In the genomic region with DNA sequence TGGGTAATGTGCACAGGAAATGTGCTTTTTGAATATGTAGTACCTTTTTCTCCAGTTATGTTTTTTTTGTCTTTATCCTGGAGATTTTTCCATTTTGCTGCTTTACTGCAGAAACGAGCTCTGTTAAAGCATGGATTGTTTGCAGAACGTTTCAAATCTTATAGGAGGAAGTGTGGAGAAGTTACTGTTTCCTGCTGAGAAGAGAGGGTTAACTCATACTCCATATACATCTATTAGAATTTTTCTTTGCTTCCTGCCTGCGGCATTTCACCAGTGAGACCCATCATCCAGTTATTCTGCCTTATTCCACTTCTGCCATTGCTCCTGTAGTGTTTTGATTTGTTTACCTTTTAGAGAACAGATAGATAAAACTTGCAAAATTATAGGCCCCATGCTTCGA, we compare ENCODE assay signal across 8 cellular contexts. TPM values are rescaled to one million over a fixed set of nuclear protein-coding genes. Genes with fewer than 3 reads are reported as not detected.
DNase-seq lines count a peak whose midpoint lies in the region; ATAC-seq, FAIRE-seq and TF ChIP-seq lines count a peak whose summit lies in the region.

No MANE protein-coding gene starts in this region.

- H3K27ac Mint-ChIP-seq in neural progenitor cell = peak overlapping the region; percentile 39

- H2AFZ ChIP-seq in PC-3 (ENCODE audit: low read length) = peak overlapping the region; percentile 72; the same call in 1 of the 2 replicates
- H2AFZ ChIP-seq in H1 (ENCODE audit: low read length) = no peak overlapping the region
- H2AFZ ChIP-seq in neural progenitor cell (replicated peaks) = no peak overlapping the region

- H3K27me3 ChIP-seq in PC-3 (ENCODE audit: low read length) = no peaks in the 10 kb centered on the region
- H3K27me3 ChIP-seq in H1 (replicated peaks in 1 of 4; ENCODE audit: control insufficient read depth in 3 of 4, extremely low read depth in 1 of 4, insufficient read depth in 3 of 4, low read length in 3 of 4) = no peaks in the 10 kb centered on the region
- H3K27me3 ChIP-seq in neural progenitor cell = no peaks in the 10 kb centered on the region

- no peak overlapping the region for H4K8ac ChIP-seq in H1 (ENCODE audit: extremely low read depth, insufficient read depth, low read length)

- H4K91ac ChIP-seq in H1 (replicated peaks; ENCODE audit: insufficient read length, low read length) = no peak overlapping the region

- no peaks in the 10 kb centered on the region for H3K9me3 Mint-ChIP-seq in neural progenitor cell

- H3K9ac ChIP-seq in PC-3 (ENCODE audit: low read length) (peak overlapping the region; percentile 90), H1 (replicated peaks in 1 of 4; ENCODE audit: extremely low read depth in 1 of 4, low read depth in 3 of 4, low read length in 3 of 4) (peak overlapping the region; percentile 64 to 97 (median 76); a peak in 4 of 7 replicates), neural progenitor cell (peak overlapping the region; percentile 65)

- H3F3A ChIP-seq in PC-3 (ENCODE audit: low read length, unreplicated experiment) (no peaks in the 10 kb centered on the region), neural progenitor cell (ENCODE audit: low read depth) (peaks cover 30% of the 10 kb centered on the region)

- H3K18ac ChIP-seq in H1 (ENCODE audit: extremely low read depth, low read length) = no peak overlapping the region

- peak overlapping the region; percentile 100 for H3K4me3 Mint-ChIP-seq in neural progenitor cell

- TF ChIP-seq EP300 in H1 (IDR thresholded peaks at IDR 0.05; ENCODE audit: borderline replicate concordance in 1 of 2, low read depth in 2 of 2, low read length in 2 of 2) = no peak

- no peak for ATAC-seq in PC-3

- H3K14ac ChIP-seq in H1 (ENCODE audit: insufficient read length) = no peak overlapping the region

- no peak overlapping the region for H2BK20ac ChIP-seq in H1 (ENCODE audit: low read length)

- peak overlapping the region; percentile 9 for H4K5ac ChIP-seq in H1 (ENCODE audit: insufficient read length, low read depth, low read length)

- intact Hi-C loops in PC-3 (cut with micrococcal nuclease) = loop anchor here (5.0 to 10.0 kb wide), 2 partner anchors 61 to 169 kb away; no protein-coding TSS in a partner anchor

- peaks cover 28% of the 10 kb centered on the region for H3K4me1 Mint-ChIP-seq in neural progenitor cell

- POLR2A ChIA-PET in PC-3 (lab: Charles Lee; ENCODE audit: unreplicated experiment) (no interaction called here), H1 (lab: Charles Lee; ENCODE audit: partially characterized antibody) (interaction anchor here (0.6 to 2.8 kb wide), 3 partner anchors 7 to 214 kb away, joined by 3 to 22 read pairs (median 4); a partner anchor contains a TSS)

- FAIRE-seq in H1 (lab: Jason Lieb, UNC) (no peak), frontal cortex (lab: Jason Lieb, UNC) (no peak)

- H3K36me3 ChIP-seq in PC-3 (ENCODE audit: low read depth, low read length) = no peaks in the 10 kb centered on the region; the same call in 1 of the 2 replicates
- no peaks in the 10 kb centered on the region for H3K36me3 ChIP-seq in H1 (ENCODE audit: control insufficient read depth in 2 of 4, insufficient read depth in 4 of 4, low read length in 3 of 4)
- H3K36me3 ChIP-seq in neural progenitor cell = no peaks in the 10 kb centered on the region

- peak overlapping the region; percentile 97 for H3K4me3 ChIP-seq in PC-3 (ENCODE audit: low read length)
- H3K4me3 ChIP-seq in H1 (ENCODE audit: extremely low read depth in 1 of 4, insufficient read depth in 2 of 4, low read depth in 3 of 4, low read length in 4 of 4) = peak overlapping the region; percentile 73 to 96 (median 92)
- peak overlapping the region; percentile 77 for H3K4me3 ChIP-seq in neural progenitor cell

- peaks cover 12% of the 10 kb centered on the region for H3K36me3 Mint-ChIP-seq in neural progenitor cell

- no peak for TF ChIP-seq RAD21 in H1 (IDR thresholded peaks at IDR 0.05 in 1 of 2, conservative IDR thresholded peaks at IDR 0.05 in 1 of 2; ENCODE audit: low read depth in 2 of 2, low read length in 2 of 2)

- no peak overlapping the region for H2BK120ac ChIP-seq in H1 (replicated peaks; ENCODE audit: low read depth, low read length)

- no peaks in the 10 kb centered on the region for H3K9me2 ChIP-seq in PC-3 (replicated peaks; ENCODE audit: low read length)

- H3K79me2 ChIP-seq in PC-3 (ENCODE audit: low read length) (peaks cover 67% of the 10 kb centered on the region), H1 (ENCODE audit: control insufficient read depth in 1 of 2, insufficient read depth in 2 of 2, low read length in 2 of 2) (peaks cover 32 to 61% of the 10 kb centered on the region in 2 experiments), neural progenitor cell (ENCODE audit: low read depth) (peaks cover 68% of the 10 kb centered on the region)

- no peak overlapping the region for H2AK5ac ChIP-seq in H1 (ENCODE audit: low read depth, low read length)

- no peak overlapping the region for H2BK5ac ChIP-seq in H1 (ENCODE audit: low read depth, low read length)

- 30% methylated on average over 4 of the region's 4 CpGs; no CpG with 5 or more reads in 1 of the 2 experiments for WGBS in H1 (ENCODE audit: extremely low coverage in 1 of 2, insufficient coverage in 1 of 2, insufficient read length in 1 of 2, insufficient replicate concordance in 2 of 2, low coverage in 1 of 2, low lambda C conversion rate in 2 of 2, missing lambda C conversion rate in 1 of 2), 2 experiments

- TF ChIP-seq POLR2A in H1 (IDR thresholded peaks at IDR 0.05; ENCODE audit: control extremely low read depth in 1 of 2, low read depth in 2 of 2, low read length in 2 of 2) = no peak

- BruUV-seq in PC-3 (replicated peaks; lab: Mats Ljungman, UMichigan) = no TSS peak

- H3K4me1 ChIP-seq in PC-3 (ENCODE audit: insufficient read depth, low read length) (peaks cover 13% of the 10 kb centered on the region), H1 (replicated peaks in 1 of 4; ENCODE audit: control insufficient read depth in 3 of 4, insufficient read depth in 4 of 4, low read length in 3 of 4) (peaks cover 2 to 5% (median 4%) of the 10 kb centered on the region in 4 experiments; a peak in 5 of 7 replicates), neural progenitor cell (peaks cover 18% of the 10 kb centered on the region)

- H2BK15ac ChIP-seq in H1 (ENCODE audit: low read length) = no peak overlapping the region

- H3K4ac ChIP-seq in H1 (replicated peaks; ENCODE audit: insufficient read length, low read depth, low read length) = no peak overlapping the region

- no peak overlapping the region for H3K23ac ChIP-seq in H1 (ENCODE audit: insufficient read length)

- H3K27ac ChIP-seq in PC-3 (ENCODE audit: low read length) (no peak overlapping the region), H1 (ENCODE audit: low read depth, low read length) (no peak overlapping the region), neural progenitor cell (no peak overlapping the region)

- CTCF ChIA-PET in PC-3 (lab: Charles Lee) = no interaction called here
- CTCF ChIA-PET in H1 (lab: Charles Lee; ENCODE audit: partially characterized antibody) = no interaction called here

- peaks cover 6% of the 10 kb centered on the region; the same call in 1 of the 2 replicates for H3K23me2 ChIP-seq in H1 (ENCODE audit: low read depth, low read length)

- H3K27me3 Mint-ChIP-seq in neural progenitor cell (ENCODE audit: insufficient read depth, low read depth) = peaks cover 5% of the 10 kb centered on the region

- TF ChIP-seq CTCF in PC-3 (conservative IDR thresholded peaks at IDR 0.05; ENCODE audit: low read depth, low read length) (no peak), H1 (IDR thresholded peaks at IDR 0.05; ENCODE audit: control extremely low read depth in 1 of 3, insufficient read depth in 1 of 3, low read depth in 1 of 3, low read length in 3 of 3) (no peak), neural progenitor cell (IDR thresholded peaks at IDR 0.05) (no peak)

- DNase-seq in NOMO-1 treated with DMSO at 0.1 percent for 48 hours (lab: John Stamatoyannopoulos, UW; ENCODE audit: unreplicated experiment) = peak; percentile 20
- no peak for DNase-seq in NOMO-1 treated with dmso at 0.1 percent for 144 hours (lab: John Stamatoyannopoulos, UW; ENCODE audit: unreplicated experiment)
- peak; percentile 36 for DNase-seq in PC-3
- no peak for DNase-seq in H1 (ENCODE audit: low read depth in 1 of 2, low spot score in 2 of 2)
- DNase-seq in neural progenitor cell (ENCODE audit: low spot score) = no peak
- DNase-seq in amniotic stem cell (lab: John Stamatoyannopoulos, UW) = no peak
- no peak for DNase-seq in KG1 (lab: John Stamatoyannopoulos, UW)
- DNase-seq in frontal cortex (ENCODE audit: low spot score in 2 of 2) = no peak

- H2BK12ac ChIP-seq in H1 (ENCODE audit: low read depth, low read length) = no peak overlapping the region

- H4K20me1 ChIP-seq in PC-3 (ENCODE audit: low read length) (peaks cover 8% of the 10 kb centered on the region), H1 (replicated peaks in 1 of 2; ENCODE audit: control insufficient read depth in 1 of 2, insufficient read depth in 2 of 2, low read length in 2 of 2) (peaks cover 0 to 1% of the 10 kb centered on the region in 2 experiments), neural progenitor cell (ENCODE audit: low read depth) (peaks cover 10% of the 10 kb centered on the region)

- H3K9me3 ChIP-seq in PC-3 (ENCODE audit: low read length) (no peaks in the 10 kb centered on the region), H1 (ENCODE audit: insufficient read depth in 2 of 2, low read depth in 1 of 2, low read length in 1 of 2) (no peaks in the 10 kb centered on the region), neural progenitor cell (ENCODE audit: low read depth) (no peaks in the 10 kb centered on the region)

- no peak overlapping the region for H3K56ac ChIP-seq in H1 (replicated peaks; ENCODE audit: insufficient read length, low read depth, low read length)

- H3K4me2 ChIP-seq in PC-3 (ENCODE audit: low read length) (peak overlapping the region; percentile 85), H1 (ENCODE audit: insufficient read depth in 1 of 2, low read depth in 2 of 2, low read length in 2 of 2) (peak overlapping the region; percentile 55 to 90), neural progenitor cell (peak overlapping the region; percentile 91)

- peaks cover 2% of the 10 kb centered on the region for H3K79me1 ChIP-seq in H1 (ENCODE audit: low read depth, low read length)

RNA-seq across cellular contexts. Expression of a gene that starts 2.0 kb away (rescaled TPM):
- 12.5 and 12.6 TPM in 2 replicates for total RNA-seq in PC-3 (2014; rRNA removed)
- 30.2 and 32.4 TPM in 2 replicates for total RNA-seq in H1 (2021; fragmentation: NEBNext Ultra II Directional; extraction: Animal tissue kit (Norgen Biotek cat#: 25700))
- polyA plus RNA-seq in H1 (2011; rRNA removed) = 14.4 and 14.6 TPM in 2 replicates
- 8.4 TPM for polyA plus RNA-seq in H1 (2011; cell fraction: cytosol; rRNA removed)
- polyA plus RNA-seq in H1 (2011; cell fraction: nucleus; rRNA removed) = 16.8 TPM
- polyA plus RNA-seq in H1 (2012, experiment 1 of 2) = 16.0 to 19.9 TPM (median 17.9 TPM) in 4 replicates
- polyA plus RNA-seq in H1 (2012, experiment 2 of 2) = 5.4 TPM
- 19.1 TPM for polyA plus RNA-seq in H1 (2013, experiment 1 of 2)
- 17.9 TPM for polyA plus RNA-seq in H1 (2013, experiment 2 of 2)
- polyA minus RNA-seq in H1 (2011; rRNA and poly(A)+ RNA removed) = 17.0 and 17.4 TPM in 2 replicates
- 12.2 TPM for polyA minus RNA-seq in H1 (2011; cell fraction: cytosol; rRNA and poly(A)+ RNA removed)
- 21.4 TPM for polyA minus RNA-seq in H1 (2011; cell fraction: nucleus; rRNA and poly(A)+ RNA removed)
- total RNA-seq in neural progenitor cell (ENCODE audit: low replicate concordance) = 19.7 and 20.0 TPM in 2 replicates
- 15.5 TPM for total RNA-seq in frontal cortex

RNA-seq across cellular contexts. Expression of a gene that starts 44.6 kb away (rescaled TPM):
- total RNA-seq in PC-3 (2014; rRNA removed) (73.0 and 73.5 TPM in 2 replicates), neural progenitor cell (ENCODE audit: low replicate concordance) (69.7 and 86.2 TPM in 2 replicates), frontal cortex (37.9 TPM)
- 58.1 and 65.8 TPM in 2 replicates for total RNA-seq in H1 (2021; fragmentation: NEBNext Ultra II Directional; extraction: Animal tissue kit (Norgen Biotek cat#: 25700))
- 15.1 and 17.9 TPM in 2 replicates for polyA plus RNA-seq in H1 (2011; rRNA removed)
- polyA plus RNA-seq in H1 (2011; cell fraction: cytosol; rRNA removed) = 32.0 TPM
- 40.6 TPM for polyA plus RNA-seq in H1 (2011; cell fraction: nucleus; rRNA removed)
- polyA plus RNA-seq in H1 (2012, experiment 1 of 2) = 45.5 to 60.2 TPM (median 50.5 TPM) in 4 replicates
- 9.1 TPM for polyA plus RNA-seq in H1 (2012, experiment 2 of 2)
- polyA plus RNA-seq in H1 (2013, experiment 1 of 2) = 49.7 TPM
- 44.2 TPM for polyA plus RNA-seq in H1 (2013, experiment 2 of 2)
- polyA minus RNA-seq in H1 (2011; rRNA and poly(A)+ RNA removed) = 39.0 and 39.6 TPM in 2 replicates
- polyA minus RNA-seq in H1 (2011; cell fraction: cytosol; rRNA and poly(A)+ RNA removed) = 21.8 TPM
- polyA minus RNA-seq in H1 (2011; cell fraction: nucleus; rRNA and poly(A)+ RNA removed) = 50.5 TPM

Comparison
In these comparisons a context has a peak if more than half of its experiments do, and no peak if none do; other contexts are left out.
1. DNase-seq: peak in NOMO-1 treated with DMSO at 0.1 percent for 48 hours (single experiment) and PC-3 (single experiment); none in NOMO-1 treated with dmso at 0.1 percent for 144 hours (single experiment), H1 (0 of 2), neural progenitor cell (single experiment), amniotic stem cell (single experiment), KG1 (single experiment) and frontal cortex (0 of 2).
2. Peak in every context shown above with its lines, with median percentiles within 50 percentile points of each other: H3K4me2 ChIP-seq, H3K4me3 ChIP-seq and H3K9ac ChIP-seq.